Comparison of ENCODE assay signal across 10 cellular contexts in the genomic region with DNA sequence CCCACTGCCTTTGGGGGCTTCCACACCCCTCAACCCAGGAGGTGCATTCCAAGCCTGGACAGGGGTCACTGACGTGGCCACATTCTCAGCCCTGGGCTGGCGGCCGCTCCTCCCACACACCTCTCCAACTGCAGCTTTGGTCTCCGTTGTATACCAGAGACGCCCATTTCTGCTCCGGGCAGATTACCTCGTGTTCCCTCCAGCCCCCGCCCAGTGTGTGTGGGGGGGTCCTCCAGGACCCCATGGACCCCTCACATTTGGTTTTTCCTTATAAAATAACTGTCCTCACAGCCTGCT. TPM values are rescaled to one million over a fixed set of nuclear protein-coding genes. Genes with fewer than 3 reads are reported as not detected.
DNase-seq lines count a peak whose midpoint lies in the region; ATAC-seq and TF ChIP-seq lines count a peak whose summit lies in the region.
"Had no signal": no experiment of that assay in that cellular context is flagged by ENCODE, and none has a peak within 500 bp of the region (broad histone marks: within the 10 kb centered on the region; RNA-seq: fewer than 3 reads in every experiment).

No MANE protein-coding gene starts in this region.

- H3K36me3 ChIP-seq in CD8-positive, alpha-beta T cell (ENCODE audit: insufficient read depth, low read length) = no peaks in the 10 kb centered on the region
- H3K36me3 ChIP-seq in HUES6 (ENCODE audit: control insufficient read depth, insufficient read depth, low read length) (no peaks in the 10 kb centered on the region), SK-N-SH (replicated peaks in 1 of 2; ENCODE audit: control insufficient read depth in 1 of 2, insufficient read depth in 2 of 2, low read length in 1 of 2) (no peaks in the 10 kb centered on the region)
- no peaks in the 10 kb centered on the region for H3K36me3 ChIP-seq in naive thymus-derived CD4-positive, alpha-beta T cell (ENCODE audit: control insufficient read depth in 2 of 3, insufficient read depth in 3 of 3, low read length in 3 of 3)
- H3K36me3 ChIP-seq: MG63 had no signal

- DNase-seq in CD8-positive, alpha-beta T cell = peak in 1 of 7 experiments; percentile 20
- no peak for DNase-seq in central memory CD8-positive, alpha-beta T cell (ENCODE audit: low spot score in 2 of 2)
- DNase-seq in naive thymus-derived CD4-positive, alpha-beta T cell = no peak
- DNase-seq in SK-N-SH (no peak), NCI-H2029 (lab: John Stamatoyannopoulos, UW) (no peak), NCI-H748 (lab: John Stamatoyannopoulos, UW; ENCODE audit: unreplicated experiment) (no peak), dermis blood vessel endothelial cell (no peak)
- DNase-seq: MG63 had no signal

- peak overlapping the region; percentile 81 for H3K4me3 Mint-ChIP-seq in CD8-positive, alpha-beta T cell
- H3K4me3 Mint-ChIP-seq in central memory CD8-positive, alpha-beta T cell = peak overlapping the region; percentile 57
- H3K4me3 Mint-ChIP-seq in naive thymus-derived CD4-positive, alpha-beta T cell = peak overlapping the region in 8 of 10 donors; percentile 41 to 84 (median 68)

- H3K4me2 ChIP-seq in SK-N-SH = no peak overlapping the region

- no peak for TF ChIP-seq EP300 in SK-N-SH (IDR thresholded peaks at IDR 0.05; ENCODE audit: borderline replicate concordance in 1 of 2, low read depth in 1 of 2, low read length in 1 of 2)

- no peaks in the 10 kb centered on the region for H3K36me3 Mint-ChIP-seq in CD8-positive, alpha-beta T cell
- H3K36me3 Mint-ChIP-seq in central memory CD8-positive, alpha-beta T cell (ENCODE audit: insufficient read depth) = peaks cover 9% of the 10 kb centered on the region
- no peaks in the 10 kb centered on the region for H3K36me3 Mint-ChIP-seq in naive thymus-derived CD4-positive, alpha-beta T cell

- 17% methylated on average over 3 of the region's 8 CpGs for WGBS in SK-N-SH (ENCODE audit: low lambda C conversion rate)

- peaks cover 31% of the 10 kb centered on the region for H3K4me1 ChIP-seq in CD8-positive, alpha-beta T cell (ENCODE audit: insufficient read depth, low read length)
- H3K4me1 ChIP-seq in HUES6 (ENCODE audit: control insufficient read depth, insufficient read depth, low read length) = peaks cover 20% of the 10 kb centered on the region
- peaks cover 4 to 18% of the 10 kb centered on the region in 2 donors for H3K4me1 ChIP-seq in naive thymus-derived CD4-positive, alpha-beta T cell (ENCODE audit: control insufficient read depth in 2 of 2, insufficient read depth in 2 of 2, low read length in 2 of 2)
- peaks cover 0 to 7% of the 10 kb centered on the region in 2 experiments; a peak in 1 of 4 replicates for H3K4me1 ChIP-seq in SK-N-SH (ENCODE audit: control insufficient read depth in 1 of 2, insufficient read depth in 2 of 2, low read depth in 1 of 2, low read length in 1 of 2)

- H3K9me2 ChIP-seq in SK-N-SH = no peaks in the 10 kb centered on the region

- no peaks in the 10 kb centered on the region for H3K79me2 ChIP-seq in SK-N-SH (ENCODE audit: insufficient read depth)

- H3K27me3 Mint-ChIP-seq in CD8-positive, alpha-beta T cell (ENCODE audit: low read depth) = peaks cover 2% of the 10 kb centered on the region
- H3K27me3 Mint-ChIP-seq in central memory CD8-positive, alpha-beta T cell = no peaks in the 10 kb centered on the region
- no peaks in the 10 kb centered on the region for H3K27me3 Mint-ChIP-seq in naive thymus-derived CD4-positive, alpha-beta T cell

- no peak overlapping the region for H2AFZ ChIP-seq in SK-N-SH (ENCODE audit: low read depth)

- H3K9ac ChIP-seq in HUES6 (ENCODE audit: low read length) = no peak overlapping the region
- no peak overlapping the region for H3K9ac ChIP-seq in SK-N-SH

- CTCF ChIA-PET in CD8-positive, alpha-beta T cell (lab: Charles Lee) = interaction anchor here (1.3 to 1.6 kb wide), 2 partner anchors 84 to 92 kb away, joined by 3 read pairs; no protein-coding TSS in a partner anchor
- CTCF ChIA-PET in naive thymus-derived CD4-positive, alpha-beta T cell (lab: Charles Lee) = interaction anchor here (0.6 kb wide), 1 partner anchor 84 kb away, joined by 3 read pairs; no protein-coding TSS in a partner anchor
- CTCF ChIA-PET in SK-N-SH (lab: Yijun Ruan, JAX) = interaction anchor here (1.1 to 15.4 kb wide), 4 partner anchors 8 to 85 kb away, joined by 3 to 216 read pairs (median 4); partner anchors contain the start of gene PERM1

- H3K27ac Mint-ChIP-seq in CD8-positive, alpha-beta T cell = peak overlapping the region; percentile 6
- peak overlapping the region; percentile 71 for H3K27ac Mint-ChIP-seq in central memory CD8-positive, alpha-beta T cell (ENCODE audit: low read depth)
- peak overlapping the region in 2 of 9 donors; percentile 6 to 46 for H3K27ac Mint-ChIP-seq in naive thymus-derived CD4-positive, alpha-beta T cell

- peak overlapping the region; percentile 52 for H3K4me3 ChIP-seq in CD8-positive, alpha-beta T cell (ENCODE audit: low read depth, low read length)
- H3K4me3 ChIP-seq in HUES6 (ENCODE audit: low read depth, low read length) (peak overlapping the region; percentile 95), SK-N-SH (ENCODE audit: low read depth in 2 of 2, low read length in 1 of 2) (no peak overlapping the region)
- peak overlapping the region; percentile 26 for H3K4me3 ChIP-seq in naive thymus-derived CD4-positive, alpha-beta T cell (ENCODE audit: low read length)
- H3K4me3 ChIP-seq: MG63 had no signal

- no peak for TF ChIP-seq CTCF in CD8-positive, alpha-beta T cell (IDR thresholded peaks at IDR 0.05)
- TF ChIP-seq CTCF in SK-N-SH (IDR thresholded peaks at IDR 0.05) = no peak

- no peaks in the 10 kb centered on the region for H3K9me3 Mint-ChIP-seq in CD8-positive, alpha-beta T cell
- H3K9me3 Mint-ChIP-seq in central memory CD8-positive, alpha-beta T cell = no peaks in the 10 kb centered on the region
- H3K9me3 Mint-ChIP-seq in naive thymus-derived CD4-positive, alpha-beta T cell = no peaks in the 10 kb centered on the region

- peaks cover 9% of the 10 kb centered on the region for H3F3A ChIP-seq in SK-N-SH (replicated peaks; ENCODE audit: insufficient read depth)

- peaks cover 6% of the 10 kb centered on the region; the same call in 1 of the 2 replicates for H4K20me1 ChIP-seq in SK-N-SH (ENCODE audit: insufficient read depth)

- no peak for TF ChIP-seq RAD21 in SK-N-SH (IDR thresholded peaks at IDR 0.05; ENCODE audit: low read length)

- H3K27me3 ChIP-seq in CD8-positive, alpha-beta T cell (ENCODE audit: insufficient read depth, low read length) = no peaks in the 10 kb centered on the region
- H3K27me3 ChIP-seq in HUES6 (ENCODE audit: control insufficient read depth, insufficient read depth, low read length) = peaks cover 64% of the 10 kb centered on the region
- peaks cover 0 to under 1% of the 10 kb centered on the region in 2 donors for H3K27me3 ChIP-seq in naive thymus-derived CD4-positive, alpha-beta T cell (ENCODE audit: control insufficient read depth in 2 of 2, insufficient read depth in 2 of 2, low read length in 2 of 2)
- 0 out of 2 replicates have a peak, but pooled peaks cover 12% of the 10 kb centered on the region for H3K27me3 ChIP-seq in SK-N-SH (ENCODE audit: insufficient read depth)
- H3K27me3 ChIP-seq: MG63 had no signal

- H3K4me1 Mint-ChIP-seq in CD8-positive, alpha-beta T cell (ENCODE audit: low read depth) = peaks cover 10% of the 10 kb centered on the region
- H3K4me1 Mint-ChIP-seq in central memory CD8-positive, alpha-beta T cell = peaks cover 4% of the 10 kb centered on the region
- peaks cover 0 to 9% (median 3%) of the 10 kb centered on the region in 7 donors for H3K4me1 Mint-ChIP-seq in naive thymus-derived CD4-positive, alpha-beta T cell

- H3K27ac ChIP-seq in CD8-positive, alpha-beta T cell (ENCODE audit: low read depth, low read length) = no peak overlapping the region
- no peak overlapping the region for H3K27ac ChIP-seq in HUES6 (ENCODE audit: low read depth, low read length)
- H3K27ac ChIP-seq in naive thymus-derived CD4-positive, alpha-beta T cell (ENCODE audit: low read depth, low read length) = no peak overlapping the region
- H3K27ac ChIP-seq in SK-N-SH (ENCODE audit: low read depth in 2 of 2, low read length in 1 of 2) = no peak overlapping the region

- ATAC-seq in CD8-positive, alpha-beta T cell = no peak
- no peak for ATAC-seq in central memory CD8-positive, alpha-beta T cell (replicated peaks; ENCODE audit: extremely low read depth, poor library complexity, severe bottlenecking)
- ATAC-seq in naive thymus-derived CD4-positive, alpha-beta T cell = no peak

- intact Hi-C loops in CD8-positive, alpha-beta T cell (cut with DNase I, micrococcal nuclease) = loop anchor here (2.0 to 10.0 kb wide), 5 partner anchors 27 to 239 kb away; partner anchors contain the start of genes ISG15 (in 2 of the 2), ACAP3 (in 1 of the 2), C1orf159 (in 1 of the 2) and PUSL1 (in 1 of the 2)
- intact Hi-C loops in naive thymus-derived CD4-positive, alpha-beta T cell (cut with micrococcal nuclease) = loop anchor here in 1 of 2 donors (2.0 to 5.0 kb wide), 2 partner anchors 89 to 165 kb away; partner anchors contain the start of genes B3GALT6 and SDF4

- H3K9me3 ChIP-seq in CD8-positive, alpha-beta T cell (ENCODE audit: low read length) = no peaks in the 10 kb centered on the region
- no peaks in the 10 kb centered on the region for H3K9me3 ChIP-seq in HUES6 (ENCODE audit: control insufficient read depth, insufficient read depth, low read depth, low read length)
- no peaks in the 10 kb centered on the region for H3K9me3 ChIP-seq in naive thymus-derived CD4-positive, alpha-beta T cell (ENCODE audit: control insufficient read depth in 2 of 3, low read length in 3 of 3)
- H3K9me3 ChIP-seq in SK-N-SH = no peaks in the 10 kb centered on the region
- H3K9me3 ChIP-seq: MG63 had no signal

- POLR2A ChIA-PET in CD8-positive, alpha-beta T cell (lab: Charles Lee) = interaction anchor here (1.3 kb wide), 1 partner anchor 54 kb away, joined by 3 read pairs; no protein-coding TSS in a partner anchor
- POLR2A ChIA-PET in naive thymus-derived CD4-positive, alpha-beta T cell (lab: Charles Lee) = interaction anchor here (0.6 to 0.8 kb wide), 3 partner anchors 52 to 335 kb away, joined by 3 read pairs; no protein-coding TSS in a partner anchor
- POLR2A ChIA-PET in SK-N-SH (lab: Yijun Ruan, JAX) = no interaction called here

RNA-seq across cellular contexts. Expression of gene RNF223, which starts 6.1 kb away (rescaled TPM):
- not detected for total RNA-seq in CD8-positive, alpha-beta T cell
- total RNA-seq in naive thymus-derived CD4-positive, alpha-beta T cell = under 1 TPM in 1 of 5 experiments, not detected in 4; 0.32 TPM
- not detected for polyA plus RNA-seq in naive thymus-derived CD4-positive, alpha-beta T cell
- not detected in 2 replicates for polyA plus RNA-seq in SK-N-SH (2012; rRNA removed)
- polyA plus RNA-seq in SK-N-SH (2012; cell fraction: cytosol; rRNA removed) = not detected in 2 replicates
- polyA plus RNA-seq in SK-N-SH (2012; cell fraction: nucleus; rRNA removed) = 0.04 TPM in 1 of 2 replicates, not detected in the other
- not detected in 2 replicates for total RNA-seq in dermis blood vessel endothelial cell
- total RNA-seq: skeletal muscle tissue had no signal

RNA-seq across cellular contexts. Expression of gene C1orf159, which starts 47.9 kb away (rescaled TPM):
- total RNA-seq in CD8-positive, alpha-beta T cell = 10 to 100 TPM; 14.3 to 17.6 TPM
- 10 to 100 TPM; 17.6 to 21.9 (median 19.6) TPM for total RNA-seq in naive thymus-derived CD4-positive, alpha-beta T cell
- 10 to 100 TPM in 1 of 2 donors, 1 to 10 TPM in 1; 6.4 to 10.5 TPM for polyA plus RNA-seq in naive thymus-derived CD4-positive, alpha-beta T cell
- 10.1 and 10.2 TPM in 2 replicates for polyA plus RNA-seq in SK-N-SH (2012; rRNA removed)
- polyA plus RNA-seq in SK-N-SH (2012; cell fraction: cytosol; rRNA removed) = 3.0 and 4.9 TPM in 2 replicates
- polyA plus RNA-seq in SK-N-SH (2012; cell fraction: nucleus; rRNA removed) = 57.7 and 66.0 TPM in 2 replicates
- 11.4 and 11.7 TPM in 2 replicates for total RNA-seq in dermis blood vessel endothelial cell

RNA-seq across cellular contexts. Expression of gene AGRN, which starts 48.1 kb away (rescaled TPM):
- 10 to 100 TPM; 12.1 to 14.0 TPM for total RNA-seq in CD8-positive, alpha-beta T cell
- total RNA-seq in naive thymus-derived CD4-positive, alpha-beta T cell = 10 to 100 TPM in 1 of 5 experiments, 1 to 10 TPM in 4; 1.8 to 10.9 (median 4.9) TPM
- polyA plus RNA-seq in naive thymus-derived CD4-positive, alpha-beta T cell = 1 to 10 TPM in 1 of 2 donors, under 1 TPM in 1; 0.19 to 1.2 TPM
- polyA plus RNA-seq in SK-N-SH (2012; rRNA removed) = 24.0 and 31.6 TPM in 2 replicates
- 12.6 and 21.4 TPM in 2 replicates for polyA plus RNA-seq in SK-N-SH (2012; cell fraction: cytosol; rRNA removed)
- 141 and 187 TPM in 2 replicates for polyA plus RNA-seq in SK-N-SH (2012; cell fraction: nucleus; rRNA removed)
- total RNA-seq in dermis blood vessel endothelial cell = 102 and 117 TPM in 2 replicates

RNA-seq across cellular contexts. Expression of gene ISG15, which starts 54.7 kb away (rescaled TPM):
- 10 to 100 TPM; 56.4 to 58.4 TPM for total RNA-seq in CD8-positive, alpha-beta T cell
- 100 to 1,000 TPM in 1 of 5 experiments, 10 to 100 TPM in 4; 17.4 to 227 (median 25.4) TPM for total RNA-seq in naive thymus-derived CD4-positive, alpha-beta T cell
- polyA plus RNA-seq in naive thymus-derived CD4-positive, alpha-beta T cell = 100 to 1,000 TPM; 114 to 218 TPM
- 22.9 and 28.6 TPM in 2 replicates for polyA plus RNA-seq in SK-N-SH (2012; rRNA removed)
- polyA plus RNA-seq in SK-N-SH (2012; cell fraction: cytosol; rRNA removed) = 14.3 and 16.1 TPM in 2 replicates
- polyA plus RNA-seq in SK-N-SH (2012; cell fraction: nucleus; rRNA removed) = 15.0 and 31.2 TPM in 2 replicates
- 75.4 and 122 TPM in 2 replicates for total RNA-seq in dermis blood vessel endothelial cell

Comparison
In these comparisons a context has a peak if more than half of its experiments do, and no peak if none do; other contexts are left out.
1. H3K4me3 ChIP-seq: peak in CD8-positive, alpha-beta T cell (single experiment), HUES6 (single experiment) and naive thymus-derived CD4-positive, alpha-beta T cell (single experiment); none in SK-N-SH (0 of 2).
2. Peak in every context shown above with its lines, with median percentiles within 50 percentile points of each other: H3K4me3 Mint-ChIP-seq.